ENCODE assay signal across 23 cellular contexts in genomic region chr22:19518568-19519030, GRCh38. TPM values are rescaled to one million over a fixed set of nuclear protein-coding genes. Genes with fewer than 3 reads are reported as not detected.
"Had no signal": no experiment of that assay in that cellular context is flagged by ENCODE, and none has a peak within 500 bp of the region (broad histone marks: within the 10 kb centered on the region; RNA-seq: fewer than 3 reads in every experiment).

No MANE protein-coding gene starts in this region.

- H3K9me3 Mint-ChIP-seq: activated T-helper 2 cell treated with anti-CD3 and anti-CD28 coated beads, Interferon-gamma antibody, Interleukin-2, Interleukin-4, amounts not matched to agents 10 μg/mL and 5 μg/mL and 100 μg/mL, durations not matched to agents 14 hours and 24 hours and 36 hours; immature natural killer cell; natural killer cell treated with Interleukin-12 subunit alpha and Interleukin-12 subunit beta and Interleukin-15 and Interleukin-18, amount 100 ng/mL, for 72 hours had no signal

- H3K27me3 Mint-ChIP-seq: natural killer cell treated with Interleukin-12 subunit alpha and Interleukin-12 subunit beta and Interleukin-15 and Interleukin-18, amount 100 ng/mL, for 72 hours had no signal

- ATAC-seq: esophagus mucosa; left ventricle myocardium superior; natural killer cell treated with Interleukin-12 subunit alpha and Interleukin-12 subunit beta and Interleukin-15 and Interleukin-18, amount 100 ng/mL, for 72 hours had no signal

- H3K27ac Mint-ChIP-seq: activated naive CD8-positive, alpha-beta T cell treated with anti-CD3 and anti-CD28 coated beads, Interleukin-2, amount 10 ng/mL, durations not matched to agents 7 days and 5 days; activated T-cell treated with anti-CD3 and anti-CD28 coated beads, Interleukin-2, amount 50 U/mL, for 24 hours; activated T-helper 2 cell treated with anti-CD3 and anti-CD28 coated beads, Interferon-gamma antibody, Interleukin-2, Interleukin-4, amounts not matched to agents 10 μg/mL and 5 μg/mL and 100 μg/mL, durations not matched to agents 14 hours and 24 hours and 36 hours; immature natural killer cell; natural killer cell treated with Interleukin-12 subunit alpha and Interleukin-12 subunit beta and Interleukin-15 and Interleukin-18, amount 100 ng/mL, for 72 hours; type B pancreatic cell had no signal

- H2AFZ ChIP-seq: hepatocyte had no signal

- H3K4me3 ChIP-seq: hepatocyte, prostate gland, thoracic aorta had no signal

- H3K36me3 ChIP-seq: prostate gland, thoracic aorta had no signal

- H3K4me1 Mint-ChIP-seq: immature natural killer cell had no signal

- H3K4me1 ChIP-seq: prostate gland had no signal

- H3K9me3 ChIP-seq: prostate gland, thoracic aorta had no signal

- H3K27ac ChIP-seq: hepatocyte, prostate gland, thoracic aorta had no signal

- H3K4me2 ChIP-seq: hepatocyte had no signal

- H3K79me2 ChIP-seq: hepatocyte had no signal

- H3K4me3 Mint-ChIP-seq: activated naive CD8-positive, alpha-beta T cell treated with anti-CD3 and anti-CD28 coated beads, Interleukin-2, amount 10 ng/mL, durations not matched to agents 7 days and 5 days; activated T-cell treated with anti-CD3 and anti-CD28 coated beads, Interleukin-2, amount 50 U/mL, for 24 hours; immature natural killer cell; natural killer cell treated with Interleukin-12 subunit alpha and Interleukin-12 subunit beta and Interleukin-15 and Interleukin-18, amount 100 ng/mL, for 72 hours; type B pancreatic cell had no signal

- DNase-seq: activated CD4-positive, alpha-beta T cell treated with anti-CD3 and anti-CD28 coated beads, Interleukin-2, amount 50 U/mL, for 4 hours; activated CD8-positive, alpha-beta memory T cell treated with anti-CD3 and anti-CD28 coated beads for 24 hours; activated CD8-positive, alpha-beta memory T cell treated with anti-CD3 and anti-CD28 coated beads, Interleukin-2, amount 50 U/mL, for 4 hours; activated naive CD4-positive, alpha-beta T cell treated with Interleukin-2 at 50 U/mL for 16 hours; activated naive CD8-positive, alpha-beta T cell treated with anti-CD3 and anti-CD28 coated beads, Interleukin-2, amount 10 ng/mL, durations not matched to agents 7 days and 5 days; amniotic stem cell; effector memory CD4-positive, alpha-beta T cell; foreskin melanocyte; glutamatergic neuron; immature natural killer cell; left ventricle myocardium superior; midbrain; stimulated activated CD4-positive, alpha-beta T cell treated with anti-CD3 and anti-CD28 coated beads, Interleukin-4, amount 100 ng/mL, for 24 hours; stimulated activated naive CD4-positive, alpha-beta T cell treated with Interleukin-2 at 50 U/mL for 16 hours had no signal

RNA-seq across cellular contexts. Expression of gene CLDN5, which starts 5.6 kb away (rescaled TPM):
- total RNA-seq: activated naive CD8-positive, alpha-beta T cell treated with anti-CD3 and anti-CD28 coated beads, Interleukin-2, amount 10 ng/mL, durations not matched to agents 7 days and 5 days; natural killer cell treated with Interleukin-12 subunit alpha and Interleukin-12 subunit beta and Interleukin-15 and Interleukin-18, amount 100 ng/mL, for 72 hours; SK-MEL-5 had no signal
